Comparison of ENCODE assay signal across 8 cellular contexts in the genomic region with DNA sequence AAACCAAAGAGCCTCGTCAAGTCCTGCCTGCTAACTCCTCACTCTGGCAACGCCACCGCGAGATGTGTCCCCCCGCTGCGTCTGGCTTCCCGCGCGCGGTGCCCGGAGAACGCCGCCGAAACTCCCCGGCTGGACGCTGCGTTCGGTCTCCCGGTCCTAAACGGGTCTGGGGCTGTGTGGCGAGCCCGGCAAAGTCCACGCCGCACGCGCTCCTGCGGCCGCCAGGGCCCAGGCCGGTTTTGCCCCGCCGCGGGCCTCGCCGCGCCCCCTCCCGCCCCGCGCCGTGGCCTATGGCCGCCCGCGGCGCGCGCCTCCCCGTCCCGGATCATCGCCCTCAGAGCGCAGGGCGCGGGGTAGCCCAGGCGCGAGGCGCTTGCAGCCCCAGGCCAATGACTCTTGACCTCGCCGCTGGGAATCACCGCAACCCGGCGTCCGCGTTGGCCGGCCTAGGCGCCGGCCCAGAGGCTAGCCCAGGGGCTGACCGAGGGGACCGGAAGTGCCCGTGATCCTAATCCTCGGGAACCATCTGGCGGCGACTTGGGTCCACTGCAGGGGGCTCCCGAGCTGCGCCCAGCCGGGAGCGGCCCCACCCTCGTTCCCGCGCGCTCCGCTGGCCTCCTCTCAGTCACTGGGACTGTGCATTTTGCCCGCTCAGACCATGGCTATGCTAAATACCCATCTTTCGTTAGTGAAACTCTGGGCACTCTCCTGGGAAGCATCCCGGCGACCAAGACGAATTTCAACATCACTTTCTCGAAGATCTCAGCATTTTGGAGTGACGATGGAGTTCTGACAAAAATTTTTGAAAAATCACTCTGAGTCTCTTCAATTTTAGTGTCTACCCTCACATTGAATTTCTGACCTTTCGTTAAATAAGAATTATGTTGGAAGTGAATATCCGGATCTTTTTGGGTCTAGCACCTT. TPM values are rescaled to one million over a fixed set of nuclear protein-coding genes. Genes with fewer than 3 reads are reported as not detected.
DNase-seq lines count a peak whose midpoint lies in the region; ATAC-seq lines count a peak whose summit lies in the region.

Gene AADAT, minus strand, starts transcription at position 214 of the 924 bp plus-strand sequence. CDS start 266 bp downstream, outside the sequence.

- H3K27ac ChIP-seq in SJSA1 (peak within 1 kb of the TSS; percentile 60), layer of hippocampus (ENCODE audit: low read depth, low read length) (peak within 1 kb of the TSS; percentile 77)

- H3K9me3 ChIP-seq in SJSA1 (replicated peaks) = no peaks in the 10 kb centered on the region

- H3K4me1 ChIP-seq in SJSA1 (replicated peaks) = peaks cover 20% of the 10 kb centered on the region

- H3K4me3 ChIP-seq in Jurkat, Clone E6-1 (ENCODE audit: low read length) = peak within 1 kb of the TSS; percentile 85
- peak within 1 kb of the TSS; percentile 64 for H3K4me3 ChIP-seq in SJSA1

- DNase-seq in ELF-1 (ENCODE audit: low read depth, low spot score) (peak; percentile 94), SJSA1 (ENCODE audit: low read depth in 1 of 2, low spot score in 2 of 2) (peak; percentile 81 to 89), dermis microvascular lymphatic vessel endothelial cell (ENCODE audit: low read depth in 2 of 2) (peak; percentile 52 to 72)
- DNase-seq in Jurkat, Clone E6-1 (ENCODE audit: low read depth, low spot score) = peak; percentile 30
- peak in 1 of 2 donors; percentile 53 for DNase-seq in stimulated activated effector memory CD8-positive, alpha-beta T cell treated with anti-CD3 and anti-CD28 coated beads, Interleukin-12 subunit alpha, Interleukin-12 subunit beta, amount 100 ng/mL, for 72 hours (ENCODE audit: low spot score in 2 of 2)
- DNase-seq in stimulated activated CD4-positive, alpha-beta T cell treated with anti-CD3 and anti-CD28 coated beads, Interleukin-4, amount 100 ng/mL, for 24 hours = no peak

- no peaks in the 10 kb centered on the region for H3K4me1 Mint-ChIP-seq in stimulated activated effector memory CD8-positive, alpha-beta T cell treated with anti-CD3 and anti-CD28 coated beads, Interleukin-12 subunit alpha, Interleukin-12 subunit beta, amount 100 ng/mL, for 72 hours

- H3K4me3 Mint-ChIP-seq in stimulated activated effector memory CD8-positive, alpha-beta T cell treated with anti-CD3 and anti-CD28 coated beads, Interleukin-12 subunit alpha, Interleukin-12 subunit beta, amount 100 ng/mL, for 72 hours = peak within 1 kb of the TSS; percentile 20

- no peaks in the 10 kb centered on the region for H3K36me3 Mint-ChIP-seq in stimulated activated effector memory CD8-positive, alpha-beta T cell treated with anti-CD3 and anti-CD28 coated beads, Interleukin-12 subunit alpha, Interleukin-12 subunit beta, amount 100 ng/mL, for 72 hours

- peaks cover 20% of the 10 kb centered on the region for H3K36me3 ChIP-seq in SJSA1

- H3K27ac Mint-ChIP-seq in stimulated activated effector memory CD8-positive, alpha-beta T cell treated with anti-CD3 and anti-CD28 coated beads, Interleukin-12 subunit alpha, Interleukin-12 subunit beta, amount 100 ng/mL, for 72 hours = no peak within 1 kb of the TSS

- H3K27me3 ChIP-seq in SJSA1 (replicated peaks) = 0 out of 2 replicates have a peak, but pooled peaks cover 5% of the 10 kb centered on the region
- H3K27me3 ChIP-seq in layer of hippocampus (ENCODE audit: control insufficient read depth, insufficient read depth, low read length) = no peaks in the 10 kb centered on the region

- H3K9me3 Mint-ChIP-seq in stimulated activated effector memory CD8-positive, alpha-beta T cell treated with anti-CD3 and anti-CD28 coated beads, Interleukin-12 subunit alpha, Interleukin-12 subunit beta, amount 100 ng/mL, for 72 hours = no peaks in the 10 kb centered on the region

- ATAC-seq in GM21576 (IDR thresholded peaks at IDR 0.05; ENCODE audit: unreplicated experiment) = peak; percentile 71
- ATAC-seq in stimulated activated effector memory CD8-positive, alpha-beta T cell treated with anti-CD3 and anti-CD28 coated beads, Interleukin-12 subunit alpha, Interleukin-12 subunit beta, amount 100 ng/mL, for 72 hours = peak; percentile 60

RNA-seq across cellular contexts. Expression of gene AADAT, which starts in this region (rescaled TPM):
- 19.8 TPM for polyA plus RNA-seq in Jurkat, Clone E6-1 (2012; ENCODE audit: insufficient read depth, insufficient read length)
- total RNA-seq in SJSA1 (2014; rRNA removed; shearing (Covaris generic)) = 7.7 and 8.7 TPM in 2 replicates
- 0.51 and 1.4 TPM in 2 replicates for total RNA-seq in dermis microvascular lymphatic vessel endothelial cell
